Comparison of ENCODE assay signal across 26 cellular contexts in the genomic region with DNA sequence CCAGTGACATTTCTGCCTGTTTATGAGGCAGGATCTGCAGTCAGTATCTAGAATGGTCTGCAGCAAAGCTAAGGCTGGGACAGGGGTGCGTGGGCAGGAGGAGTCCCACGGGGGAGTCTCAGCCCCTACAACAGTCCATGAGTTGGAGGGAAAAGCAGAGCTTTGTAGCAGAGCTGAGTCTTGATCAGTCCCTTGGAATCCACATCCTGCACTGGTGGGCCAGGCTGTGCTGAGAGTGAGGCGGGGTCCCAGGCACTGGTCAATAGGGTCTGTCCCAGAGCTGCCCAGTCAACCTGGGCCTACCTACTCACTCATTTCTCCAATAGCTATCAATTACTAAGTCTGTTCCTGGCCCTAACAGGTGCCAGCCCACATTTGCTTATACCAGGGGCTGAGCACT. TPM values are rescaled to one million over a fixed set of nuclear protein-coding genes. Genes with fewer than 3 reads are reported as not detected.
DNase-seq lines count a peak whose midpoint lies in the region; ATAC-seq, FAIRE-seq and TF ChIP-seq lines count a peak whose summit lies in the region.
"Had no signal": no experiment of that assay in that cellular context is flagged by ENCODE, and none has a peak within 500 bp of the region (broad histone marks: within the 10 kb centered on the region; RNA-seq: fewer than 3 reads in every experiment).

No MANE protein-coding gene starts in this region.

- H3K27me3 Mint-ChIP-seq in brain: peaks cover 13% of the 10 kb centered on the region

- no peaks in the 10 kb centered on the region for H3K36me3 Mint-ChIP-seq in brain
- H3K36me3 Mint-ChIP-seq: CD14-positive monocyte; CD8-positive, alpha-beta memory T cell had no signal

- no peaks in the 10 kb centered on the region for H3K36me3 ChIP-seq in kidney (ENCODE audit: control insufficient read depth in 1 of 2, insufficient read depth in 2 of 2, low read length in 2 of 2)
- no peaks in the 10 kb centered on the region for H3K36me3 ChIP-seq in spleen
- H3K36me3 ChIP-seq: SJSA1 had no signal

- H3K27ac ChIP-seq in kidney (ENCODE audit: low read depth in 2 of 2, low read length in 2 of 2) (no peak overlapping the region), spleen (no peak overlapping the region)
- H3K27ac ChIP-seq: SJSA1 had no signal

- peak overlapping the region in 4 of 5 experiments; percentile 5 to 65 (median 58) for H3K27ac Mint-ChIP-seq in brain
- H3K27ac Mint-ChIP-seq: CD14-positive monocyte had no signal

- peaks cover 0 to 27% (median 0%) of the 10 kb centered on the region in 7 donors for H3K27me3 ChIP-seq in spleen (replicated peaks in 1 of 7)

- no peaks in the 10 kb centered on the region for H3K9me3 ChIP-seq in kidney (ENCODE audit: control insufficient read depth in 1 of 2, low read length in 2 of 2)
- H3K9me3 ChIP-seq in spleen: no peaks in the 10 kb centered on the region
- H3K9me3 ChIP-seq: SJSA1 had no signal

- H3K4me1 Mint-ChIP-seq in brain: peaks cover 66% of the 10 kb centered on the region

- intact Hi-C loops in kidney (cut with DNase I) (loop anchor here (10.0 kb wide), 1 partner anchor 421 kb away; no protein-coding TSS in a partner anchor), spleen (cut with DNase I; ENCODE audit: low total_unique reads) (loop anchor here (10.0 kb wide), 1 partner anchor 581 kb away; no protein-coding TSS in a partner anchor)

- ATAC-seq in HG02840 (IDR thresholded peaks at IDR 0.05; ENCODE audit: low FRiP score, unreplicated experiment): no peak
- ATAC-seq: HCT116, PC-3, Right ventricle myocardium inferior had no signal

- H3K9me3 Mint-ChIP-seq in brain: peaks cover 0 to 2% (median 0%) of the 10 kb centered on the region in 5 experiments
- H3K9me3 Mint-ChIP-seq: CD8-positive, alpha-beta memory T cell had no signal

- no peak overlapping the region for H3K9ac ChIP-seq in kidney (ENCODE audit: low read length in 2 of 2)

- no peak overlapping the region for H3K4me3 Mint-ChIP-seq in brain
- H3K4me3 Mint-ChIP-seq: CD14-positive monocyte; CD8-positive, alpha-beta memory T cell had no signal

- DNase-seq in kidney (peak; percentile 35), spleen (peak; percentile 69), NCI-H187 (lab: John Stamatoyannopoulos, UW) (no peak), NCI-H2107 (lab: John Stamatoyannopoulos, UW) (no peak)
- no peak for DNase-seq in stimulated activated CD4-positive, alpha-beta T cell treated with anti-CD3 and anti-CD28 coated beads, Interleukin-4, amount 100 ng/mL, for 24 hours
- DNase-seq: CD8-positive, alpha-beta memory T cell; DMS79 treated with DMSO at 0.1 percent for 48 hours; GF-D8; Karpas-422; NCI-H1092 treated with DMSO at 0.1 percent for 48 hours; NCI-H1436; NCI-H187 treated with DMSO at 0.1 percent for 48 hours; NCI-H446; NCI-H774; PC-3 had no signal

- H3K4me1 ChIP-seq in kidney (ENCODE audit: control insufficient read depth in 1 of 2, insufficient read depth in 1 of 2, low read depth in 1 of 2, low read length in 2 of 2): no peaks in the 10 kb centered on the region
- H3K4me1 ChIP-seq in spleen: peaks cover 0 to 35% (median 14%) of the 10 kb centered on the region in 6 donors
- H3K4me1 ChIP-seq: SJSA1 had no signal

- H3K4me3 ChIP-seq in kidney (ENCODE audit: low read length in 2 of 2) (no peak overlapping the region), spleen (no peak overlapping the region)
- H3K4me3 ChIP-seq: SJSA1 had no signal

- no peak for TF ChIP-seq CTCF in brain (conservative IDR thresholded peaks at IDR 0.05)
- no peak for TF ChIP-seq CTCF in kidney (IDR thresholded peaks at IDR 0.05; ENCODE audit: borderline replicate concordance, extremely low read depth, insufficient read depth)
- no peak for TF ChIP-seq CTCF in spleen (IDR thresholded peaks at IDR 0.05 in 8 of 11, conservative IDR thresholded peaks at IDR 0.05 in 3 of 11)

- FAIRE-seq in kidney (lab: Jason Lieb, UNC): no peak
- FAIRE-seq: GM12891, H1 had no signal

- no peak for TF ChIP-seq POLR2A in spleen (IDR thresholded peaks at IDR 0.05)

- WGBS in spleen, 5 donors: 90 to 96% (median 94%) methylated on average over 3 of the region's 3 CpGs

RNA-seq across cellular contexts. Expression of gene ACSL6, which starts 5.9 kb away (rescaled TPM):
- polyA plus RNA-seq in brain (ENCODE audit: insufficient read depth, low read depth, low replicate concordance): 4.8 TPM
- 1.4 TPM for total RNA-seq in kidney
- 2.1 TPM for polyA plus RNA-seq in kidney (ENCODE audit: insufficient read depth, low read depth, low replicate concordance)
- total RNA-seq in spleen: 10 to 100 TPM in 1 of 7 donors, 1 to 10 TPM in 6; 3.1 to 18.4 (median 4.6) TPM
- 1 to 10 TPM in 2 of 3 donors, under 1 TPM in 1; 0.76 to 1.3 (median 1.3) TPM for polyA plus RNA-seq in spleen
- total RNA-seq: A673, HT-29, M059J had no signal

RNA-seq across cellular contexts. Expression of gene IL3, which starts 54.9 kb away (rescaled TPM):
- polyA plus RNA-seq in brain (ENCODE audit: insufficient read depth, low read depth, low replicate concordance): not detected
- not detected for total RNA-seq in kidney
- not detected for polyA plus RNA-seq in kidney (ENCODE audit: insufficient read depth, low read depth, low replicate concordance)
- total RNA-seq in spleen: not detected
- polyA plus RNA-seq in spleen: not detected
- total RNA-seq: A673, H1, HT-29, M059J, PC-3, Right ventricle myocardium inferior, SJSA1 had no signal
- polyA plus RNA-seq: CD14-positive monocyte; CD8-positive, alpha-beta memory T cell; H1 had no signal

Comparison
In these comparisons a context has a peak if more than half of its experiments do, and no peak if none do; other contexts are left out.
1. DNase-seq: peak in kidney (single experiment) and spleen (single experiment); none in NCI-H187 (0 of 2), stimulated activated CD4-positive, alpha-beta T cell treated with anti-CD3 and anti-CD28 coated beads, Interleukin-4, amount 100 ng/mL, for 24 hours (single experiment) and NCI-H2107 (single experiment).